Comparison of ENCODE assay signal across 17 cellular contexts in the genomic region with DNA sequence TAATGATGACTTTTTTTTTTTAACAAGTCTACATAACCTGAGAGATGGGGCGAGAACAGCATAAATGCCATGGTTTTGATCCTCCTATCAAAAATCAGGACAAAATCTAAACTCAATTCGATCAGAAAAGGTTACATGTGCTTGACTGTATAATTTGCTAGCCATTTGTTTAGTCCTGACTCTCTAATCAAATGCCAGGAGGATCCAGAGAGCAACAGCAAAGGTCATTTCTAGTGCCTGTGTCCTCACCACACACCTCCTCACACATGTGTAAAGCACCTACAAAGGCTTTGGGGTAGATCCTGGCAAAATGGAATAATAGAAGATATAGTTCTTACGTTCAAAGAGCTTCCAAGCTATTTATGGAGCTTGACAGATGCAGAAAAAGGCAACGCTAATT. TPM values are rescaled to one million over a fixed set of nuclear protein-coding genes. Genes with fewer than 3 reads are reported as not detected.
DNase-seq lines count a peak whose midpoint lies in the region; ATAC-seq and TF ChIP-seq lines count a peak whose summit lies in the region.
"Had no signal": no experiment of that assay in that cellular context is flagged by ENCODE, and none has a peak within 500 bp of the region (broad histone marks: within the 10 kb centered on the region; RNA-seq: fewer than 3 reads in every experiment).

No MANE protein-coding gene starts in this region.

- H3K9me3 ChIP-seq in breast epithelium (no peaks in the 10 kb centered on the region), muscle layer of duodenum (ENCODE audit: control insufficient read depth in 1 of 2, low read length in 2 of 2) (no peaks in the 10 kb centered on the region), thyroid gland (no peaks in the 10 kb centered on the region)
- H3K9me3 ChIP-seq: pancreas had no signal

- intact Hi-C loops in breast epithelium (cut with DNase I; ENCODE audit: low total_unique reads) (no loop called here), thyroid gland (cut with DNase I) (loop anchor here (10.0 kb wide), 1 partner anchor 145 kb away; no protein-coding TSS in a partner anchor)

- H3K79me2 ChIP-seq in KMS-11 (ENCODE audit: insufficient read depth, low read depth), result no peaks in the 10 kb centered on the region

- H3K4me1 ChIP-seq in KMS-11 (ENCODE audit: low read depth, poor library complexity, severe bottlenecking) (peaks cover 24% of the 10 kb centered on the region), breast epithelium (peaks cover 0 to 5% of the 10 kb centered on the region in 2 donors), muscle layer of duodenum (ENCODE audit: control insufficient read depth in 1 of 2, insufficient read depth in 2 of 2, low read length in 2 of 2) (peaks cover 16 to 25% of the 10 kb centered on the region in 2 donors), thyroid gland (peaks cover 5 to 7% of the 10 kb centered on the region in 2 donors)

- H3K36me3 ChIP-seq in KMS-11 (ENCODE audit: insufficient read depth) (no peaks in the 10 kb centered on the region), breast epithelium (no peaks in the 10 kb centered on the region), muscle layer of duodenum (ENCODE audit: control insufficient read depth in 1 of 2, insufficient read depth in 2 of 2, low read length in 2 of 2) (peaks cover 0 to 5% of the 10 kb centered on the region in 2 donors), thyroid gland (no peaks in the 10 kb centered on the region)
- H3K36me3 ChIP-seq: pancreas had no signal

- WGBS in thyroid gland, 2 donors, result 88 to 90% methylated on average over 4 of the region's 4 CpGs

- peak overlapping the region; percentile 29; the same call in 1 of the 2 replicates for H3K4me2 ChIP-seq in KMS-11

- no peaks in the 10 kb centered on the region for H4K20me1 ChIP-seq in KMS-11 (ENCODE audit: insufficient read depth)

- DNase-seq in breast epithelium (ENCODE audit: low spot score in 2 of 2), result no peak
- DNase-seq in thyroid gland, result no peak
- DNase-seq in UCSD-AML1 (lab: John Stamatoyannopoulos, UW; ENCODE audit: unreplicated experiment), result no peak
- DNase-seq in AG08395 (ENCODE audit: low spot score), result no peak
- DNase-seq: activated naive CD8-positive, alpha-beta T cell treated with anti-CD3 and anti-CD28 coated beads for 36 hours; activated T-cell treated with anti-CD3 and anti-CD28 coated beads, Interleukin-2, amount 50 U/mL, for 72 hours; CD8-positive, alpha-beta memory T cell; DND-41; hippocampal formation; NCI-H1694; pancreas; T-helper 1 cell had no signal

- H3K4me3 ChIP-seq in KMS-11 (IDR thresholded peaks at IDR 0.05; ENCODE audit: insufficient read depth, low read depth, low read length) (no peak overlapping the region), breast epithelium (peak overlapping the region in 1 of 3 donors; percentile 24), muscle layer of duodenum (ENCODE audit: low read depth in 1 of 2, low read length in 2 of 2) (no peak overlapping the region), thyroid gland (replicated peaks in 1 of 3) (no peak overlapping the region)
- H3K4me3 ChIP-seq: pancreas had no signal

- ATAC-seq in GM21786 (IDR thresholded peaks at IDR 0.05; ENCODE audit: unreplicated experiment) (no peak), HG03460 (IDR thresholded peaks at IDR 0.05; ENCODE audit: unreplicated experiment) (no peak)
- ATAC-seq: activated T-cell treated with anti-CD3 and anti-CD28 coated beads, Interleukin-2, amount 50 U/mL, for 72 hours; stimulated activated effector memory CD8-positive, alpha-beta T cell treated with anti-CD3 and anti-CD28 coated beads, Interleukin-12 subunit alpha, Interleukin-12 subunit beta, amount 100 ng/mL, for 72 hours had no signal

- TF ChIP-seq POLR2A in breast epithelium (IDR thresholded peaks at IDR 0.05), result no peak
- TF ChIP-seq POLR2A in thyroid gland (IDR thresholded peaks at IDR 0.05), result no peak

- H2AFZ ChIP-seq in KMS-11 (ENCODE audit: low read depth), result no peak overlapping the region

- H3K27ac ChIP-seq in KMS-11 (no peak overlapping the region), breast epithelium (peak overlapping the region; percentile 72 to 88), muscle layer of duodenum (ENCODE audit: low read length) (peak overlapping the region; percentile 79), thyroid gland (peak overlapping the region; percentile 21 to 53 (median 37))
- H3K27ac ChIP-seq: pancreas had no signal

- H3K27me3 ChIP-seq in KMS-11 (ENCODE audit: insufficient read depth, low read depth) (no peaks in the 10 kb centered on the region), breast epithelium (no peaks in the 10 kb centered on the region), muscle layer of duodenum (ENCODE audit: low read depth, low read length) (no peaks in the 10 kb centered on the region), thyroid gland (no peaks in the 10 kb centered on the region)
- H3K27me3 ChIP-seq: pancreas had no signal

- no peak for TF ChIP-seq CTCF in KMS-11 (conservative IDR thresholded peaks at IDR 0.05; ENCODE audit: low read depth, low read length)
- TF ChIP-seq CTCF in breast epithelium (IDR thresholded peaks at IDR 0.05), result no peak
- TF ChIP-seq CTCF in thyroid gland (IDR thresholded peaks at IDR 0.05), result no peak

- no peak overlapping the region for H3K9ac ChIP-seq in KMS-11

RNA-seq across cellular contexts. Expression of a gene that starts 11.0 kb away (rescaled TPM):
- 10 to 100 TPM; 26.9 to 51.5 (median 47.3) TPM for total RNA-seq in breast epithelium
- total RNA-seq in thyroid gland, result 10 to 100 TPM in 3 of 4 donors, 1 to 10 TPM in 1; 9.4 to 34.1 (median 17.4) TPM

RNA-seq across cellular contexts. Expression of a gene that starts 27.0 kb away (rescaled TPM):
- total RNA-seq in breast epithelium, result 1,000 to 10,000 TPM in 2 of 3 donors, 10 to 100 TPM in 1; 87.9 to 1,054 (median 1,036) TPM
- 100 to 1,000 TPM in 1 of 4 donors, 10 to 100 TPM in 3; 61.5 to 173 (median 72.2) TPM for total RNA-seq in thyroid gland
